Comparison of ENCODE assay signal across 37 cellular contexts in genomic region chr19:35670686-35671085, GRCh38. TPM values are rescaled to one million over a fixed set of nuclear protein-coding genes. Genes with fewer than 3 reads are reported as not detected.
"Had no signal": no experiment of that assay in that cellular context is flagged by ENCODE, and none has a peak within 500 bp of the region (broad histone marks: within the 10 kb centered on the region; RNA-seq: fewer than 3 reads in every experiment).

No MANE protein-coding gene starts in this region.

- H3K27ac Mint-ChIP-seq: activated B cell treated with CpG ODN at 0.5 μM for 24 hours; activated CD4-positive, alpha-beta memory T cell treated with anti-CD3 and anti-CD28 coated beads for 36 hours; activated CD4-positive, alpha-beta T cell treated with anti-CD3 and anti-CD28 coated beads, Interleukin-2, amount 10 ng/mL, durations not matched to agents 24 days and 14 days; activated CD8-positive, alpha-beta T cell treated with anti-CD3 and anti-CD28 coated beads for 36 hours; activated naive CD4-positive, alpha-beta T cell treated with anti-CD3 and anti-CD28 coated beads, Interleukin-2, amount 10 ng/mL, durations not matched to agents 7 days and 5 days; activated naive CD4-positive, alpha-beta T cell treated with anti-CD3 and anti-CD28 coated beads, Interleukin-2, amount 50 U/mL, for 24 hours; activated naive CD8-positive, alpha-beta T cell; activated naive CD8-positive, alpha-beta T cell treated with anti-CD3 and anti-CD28 coated beads, Interleukin-2, amount 10 ng/mL, durations not matched to agents 7 days and 5 days; activated naive CD8-positive, alpha-beta T cell treated with anti-CD3 and anti-CD28 coated beads, Interleukin-2, amount 50 U/mL, for 24 hours; activated T-cell treated with anti-CD3 and anti-CD28 coated beads, Interleukin-2, amount 50 U/mL, for 72 hours; activated T-helper 1 cell treated with anti-CD3 and anti-CD28 coated beads, Interleukin-12 subunit alpha, Interleukin-12 subunit beta, Interleukin-2, Interleukin-4 antibody, amounts not matched to agents 30 ng/mL and 10 ng/mL and 1 ng/mL, durations not matched to agents 14 hours and 24 hours and 36 hours; activated T-helper 2 cell treated with anti-CD3 and anti-CD28 coated beads, Interferon-gamma antibody, Interleukin-2, Interleukin-4, amounts not matched to agents 10 μg/mL and 5 μg/mL and 100 μg/mL, durations not matched to agents 14 hours and 24 hours and 36 hours; brain; T-helper 1 cell treated with Interleukin-12 subunit alpha and Interleukin-12 subunit beta and Interleukin-4 antibody, amounts not matched to agents 30 μg/mL and 1 μg/mL, for 36 hours; T-helper 2 cell treated with Interferon-gamma antibody and Interleukin-4, amounts not matched to agents 5 μg/mL and 100 μg/mL, for 36 hours had no signal

- H3K36me3 Mint-ChIP-seq: activated CD4-positive, alpha-beta memory T cell treated with anti-CD3 and anti-CD28 coated beads for 36 hours; activated naive CD4-positive, alpha-beta T cell treated with anti-CD3 and anti-CD28 coated beads, Interleukin-2, amount 50 U/mL, for 24 hours; activated naive CD8-positive, alpha-beta T cell treated with anti-CD3 and anti-CD28 coated beads, Interleukin-2, amount 10 ng/mL, durations not matched to agents 7 days and 5 days; brain had no signal

- H3K27ac ChIP-seq: ascending aorta, cardiac muscle cell, VCaP had no signal

- H3K4me1 ChIP-seq: ascending aorta had no signal

- H3K36me3 ChIP-seq: ascending aorta, cardiac muscle cell had no signal

- H3K4me3 ChIP-seq: ascending aorta, cardiac muscle cell had no signal

- H3K9me3 ChIP-seq: ascending aorta had no signal

- H3K9me3 Mint-ChIP-seq: activated B cell treated with CpG ODN at 0.5 μM for 24 hours; activated CD4-positive, alpha-beta memory T cell treated with anti-CD3 and anti-CD28 coated beads for 36 hours; activated CD4-positive, alpha-beta T cell treated with anti-CD3 and anti-CD28 coated beads, Interleukin-2, amount 10 ng/mL, durations not matched to agents 24 days and 14 days; activated CD8-positive, alpha-beta T cell treated with anti-CD3 and anti-CD28 coated beads for 36 hours; activated naive CD4-positive, alpha-beta T cell treated with anti-CD3 and anti-CD28 coated beads, Interleukin-2, amount 10 ng/mL, durations not matched to agents 7 days and 5 days; activated naive CD4-positive, alpha-beta T cell treated with anti-CD3 and anti-CD28 coated beads, Interleukin-2, amount 50 U/mL, for 24 hours; activated naive CD8-positive, alpha-beta T cell treated with anti-CD3 and anti-CD28 coated beads, Interleukin-2, amount 10 ng/mL, durations not matched to agents 7 days and 5 days; activated naive CD8-positive, alpha-beta T cell treated with anti-CD3 and anti-CD28 coated beads, Interleukin-2, amount 50 U/mL, for 24 hours; activated T-cell treated with anti-CD3 and anti-CD28 coated beads, Interleukin-2, amount 50 U/mL, for 4 hours; activated T-cell treated with anti-CD3 and anti-CD28 coated beads, Interleukin-2, amount 50 U/mL, for 72 hours; activated T-helper 1 cell treated with anti-CD3 and anti-CD28 coated beads, Interleukin-12 subunit alpha, Interleukin-12 subunit beta, Interleukin-2, Interleukin-4 antibody, amounts not matched to agents 30 ng/mL and 10 ng/mL and 1 ng/mL, durations not matched to agents 14 hours and 24 hours and 36 hours; activated T-helper 2 cell treated with anti-CD3 and anti-CD28 coated beads, Interferon-gamma antibody, Interleukin-2, Interleukin-4, amounts not matched to agents 10 μg/mL and 5 μg/mL and 100 μg/mL, durations not matched to agents 14 hours and 24 hours and 36 hours; central memory CD8-positive, alpha-beta T cell; T-helper 1 cell treated with Interleukin-12 subunit alpha and Interleukin-12 subunit beta and Interleukin-4 antibody, amounts not matched to agents 30 μg/mL and 1 μg/mL, for 36 hours; T-helper 2 cell treated with Interferon-gamma antibody and Interleukin-4, amounts not matched to agents 5 μg/mL and 100 μg/mL, for 36 hours had no signal

- ATAC-seq: activated CD8-positive, alpha-beta T cell treated with anti-CD3 and anti-CD28 coated beads for 36 hours; activated naive CD8-positive, alpha-beta T cell treated with anti-CD3 and anti-CD28 coated beads, Interleukin-2, amount 50 U/mL, for 24 hours; activated T-cell treated with anti-CD3 and anti-CD28 coated beads, Interleukin-2, amount 50 U/mL, for 4 hours; activated T-cell treated with anti-CD3 and anti-CD28 coated beads, Interleukin-2, amount 50 U/mL, for 72 hours had no signal

- DNase-seq: activated B cell treated with CpG ODN at 0.5 μM for 24 hours; activated CD4-positive, alpha-beta memory T cell treated with anti-CD3 and anti-CD28 coated beads for 36 hours; activated CD4-positive, alpha-beta T cell treated with anti-CD3 and anti-CD28 coated beads for 4 hours; activated CD4-positive, alpha-beta T cell treated with anti-CD3 and anti-CD28 coated beads, Interleukin-2, amount 10 ng/mL, durations not matched to agents 24 days and 14 days; activated CD4-positive, alpha-beta T cell treated with anti-CD3 and anti-CD28 coated beads, Interleukin-2, amount 50 U/mL, for 4 hours; activated CD4-positive, CD25-positive, alpha-beta regulatory T cell treated with anti-CD3 and anti-CD28 coated beads, Interleukin-2, amount 50 U/mL, for 72 hours; activated CD8-positive, alpha-beta memory T cell treated with anti-CD3 and anti-CD28 coated beads, Interleukin-2, amount 50 U/mL, for 4 hours; activated CD8-positive, alpha-beta T cell treated with anti-CD3 and anti-CD28 coated beads for 36 hours; activated effector memory CD4-positive, alpha-beta T cell treated with Interleukin-2 at 50 U/mL for 16 hours; activated gamma-delta T cell; activated naive CD4-positive, alpha-beta T cell treated with anti-CD3 and anti-CD28 coated beads, Interleukin-2, amount 10 ng/mL, durations not matched to agents 7 days and 5 days; activated naive CD4-positive, alpha-beta T cell treated with Interleukin-2 at 50 U/mL for 16 hours; activated naive CD8-positive, alpha-beta T cell treated with anti-CD3 and anti-CD28 coated beads, Interleukin-2, amount 10 ng/mL, durations not matched to agents 7 days and 5 days; activated naive CD8-positive, alpha-beta T cell treated with anti-CD3 and anti-CD28 coated beads, Interleukin-2, amount 50 U/mL, for 24 hours; activated T-cell treated with anti-CD3 and anti-CD28 coated beads for 4 hours; activated T-cell treated with anti-CD3 and anti-CD28 coated beads, Interleukin-2, amount 50 U/mL, for 1 hour; activated T-cell treated with anti-CD3 and anti-CD28 coated beads, Interleukin-2, amount 50 U/mL, for 4 hours; activated T-cell treated with anti-CD3 and anti-CD28 coated beads, Interleukin-2, amount 50 U/mL, for 72 hours; amygdala; anterior cingulate cortex; caudate nucleus; T-helper 1 cell; T-helper 2 cell; T-helper 9 cell had no signal

- H3K4me1 Mint-ChIP-seq: brain had no signal

- H3K4me3 Mint-ChIP-seq: activated B cell treated with CpG ODN at 0.5 μM for 24 hours; activated CD4-positive, alpha-beta memory T cell treated with anti-CD3 and anti-CD28 coated beads for 36 hours; activated CD4-positive, alpha-beta T cell treated with anti-CD3 and anti-CD28 coated beads, Interleukin-2, amount 10 ng/mL, durations not matched to agents 24 days and 14 days; activated CD8-positive, alpha-beta T cell treated with anti-CD3 and anti-CD28 coated beads for 36 hours; activated naive CD4-positive, alpha-beta T cell treated with anti-CD3 and anti-CD28 coated beads, Interleukin-2, amount 10 ng/mL, durations not matched to agents 7 days and 5 days; activated naive CD4-positive, alpha-beta T cell treated with anti-CD3 and anti-CD28 coated beads, Interleukin-2, amount 50 U/mL, for 24 hours; activated naive CD8-positive, alpha-beta T cell; activated naive CD8-positive, alpha-beta T cell treated with anti-CD3 and anti-CD28 coated beads, Interleukin-2, amount 10 ng/mL, durations not matched to agents 7 days and 5 days; activated naive CD8-positive, alpha-beta T cell treated with anti-CD3 and anti-CD28 coated beads, Interleukin-2, amount 50 U/mL, for 24 hours; activated T-cell treated with anti-CD3 and anti-CD28 coated beads, Interleukin-2, amount 50 U/mL, for 4 hours; activated T-cell treated with anti-CD3 and anti-CD28 coated beads, Interleukin-2, amount 50 U/mL, for 72 hours; activated T-helper 1 cell treated with anti-CD3 and anti-CD28 coated beads, Interleukin-12 subunit alpha, Interleukin-12 subunit beta, Interleukin-2, Interleukin-4 antibody, amounts not matched to agents 30 ng/mL and 10 ng/mL and 1 ng/mL, durations not matched to agents 14 hours and 24 hours and 36 hours; brain; central memory CD8-positive, alpha-beta T cell; T-helper 1 cell treated with Interleukin-12 subunit alpha and Interleukin-12 subunit beta and Interleukin-4 antibody, amounts not matched to agents 30 μg/mL and 1 μg/mL, for 36 hours; T-helper 2 cell treated with Interferon-gamma antibody and Interleukin-4, amounts not matched to agents 5 μg/mL and 100 μg/mL, for 36 hours had no signal

RNA-seq across cellular contexts. Expression of gene UPK1A, which starts 4.4 kb away (rescaled TPM):
- total RNA-seq: activated B cell treated with CpG ODN at 0.5 μM for 24 hours, ascending aorta, bronchial epithelial cell, cardiac muscle cell had no signal

RNA-seq across cellular contexts. Expression of gene ETV2, which starts 29.1 kb away (rescaled TPM):
- total RNA-seq: activated B cell treated with CpG ODN at 0.5 μM for 24 hours had no signal

RNA-seq across cellular contexts. Expression of gene ZBTB32, which starts 33.7 kb away (rescaled TPM):
- total RNA-seq: ascending aorta, bronchial epithelial cell, cardiac muscle cell, chondrocyte had no signal
